In the genomic region with DNA sequence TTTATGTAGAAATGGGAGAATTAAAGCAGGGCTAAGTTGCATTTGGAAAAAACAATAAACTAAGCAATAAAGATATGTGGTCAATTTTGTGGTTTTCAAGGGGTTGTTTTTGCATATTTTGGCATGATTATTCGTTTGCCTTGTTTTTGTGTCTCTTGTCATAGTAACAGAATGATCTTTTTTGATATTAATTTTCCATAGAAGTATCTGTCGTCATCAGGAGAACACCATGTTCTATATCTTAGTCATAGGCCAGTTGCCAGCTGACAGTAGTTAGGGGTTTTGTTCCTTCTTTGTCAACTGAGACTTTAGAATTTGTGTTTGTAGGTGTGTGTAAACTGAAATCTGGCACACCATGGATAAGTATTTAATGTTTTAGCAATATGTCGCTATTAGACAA, we compare ENCODE assay signal across 31 cellular contexts.
"Had no signal": no experiment of that assay in that cellular context is flagged by ENCODE, and none has a peak within 500 bp of the region (broad histone marks: within the 10 kb centered on the region; RNA-seq: fewer than 3 reads in every experiment).

No MANE protein-coding gene starts in this region.

- H3K27ac ChIP-seq: body of pancreas, colonic mucosa had no signal

- H3K27ac Mint-ChIP-seq: activated CD4-positive, alpha-beta memory T cell treated with anti-CD3 and anti-CD28 coated beads for 36 hours; activated CD4-positive, alpha-beta T cell treated with anti-CD3 and anti-CD28 coated beads for 36 hours; activated CD4-positive, alpha-beta T cell treated with anti-CD3 and anti-CD28 coated beads, Interleukin-2, amount 10 ng/mL, durations not matched to agents 24 days and 14 days; activated CD8-positive, alpha-beta memory T cell treated with anti-CD3 and anti-CD28 coated beads, Interleukin-2, amount 10 ng/mL, durations not matched to agents 7 days and 5 days; activated CD8-positive, alpha-beta T cell treated with anti-CD3 and anti-CD28 coated beads, Interleukin-2, amount 10 ng/mL, durations not matched to agents 7 days and 5 days; activated naive CD4-positive, alpha-beta T cell treated with anti-CD3 and anti-CD28 coated beads for 36 hours; activated naive CD4-positive, alpha-beta T cell treated with anti-CD3 and anti-CD28 coated beads, Interleukin-2, amount 50 U/mL, for 72 hours; activated naive CD8-positive, alpha-beta T cell treated with anti-CD3 and anti-CD28 coated beads, Interleukin-2, amount 10 ng/mL, durations not matched to agents 7 days and 5 days; activated T-helper 1 cell treated with anti-CD3 and anti-CD28 coated beads, Interleukin-12 subunit alpha, Interleukin-12 subunit beta, Interleukin-2, Interleukin-4 antibody, amounts not matched to agents 30 ng/mL and 10 ng/mL and 1 ng/mL, durations not matched to agents 14 hours and 24 hours and 36 hours; activated T-helper 2 cell treated with anti-CD3 and anti-CD28 coated beads, Interferon-gamma antibody, Interleukin-2, Interleukin-4, amounts not matched to agents 10 μg/mL and 5 μg/mL and 100 μg/mL, durations not matched to agents 14 hours and 24 hours and 36 hours; T-helper 17 cell; T-helper 2 cell treated with Interferon-gamma antibody and Interleukin-4, amounts not matched to agents 5 μg/mL and 100 μg/mL, for 36 hours had no signal

- H3K4me3 Mint-ChIP-seq: activated CD4-positive, alpha-beta memory T cell treated with anti-CD3 and anti-CD28 coated beads for 36 hours; activated CD4-positive, alpha-beta T cell treated with anti-CD3 and anti-CD28 coated beads for 36 hours; activated CD4-positive, alpha-beta T cell treated with anti-CD3 and anti-CD28 coated beads, Interleukin-2, amount 10 ng/mL, durations not matched to agents 24 days and 14 days; activated CD8-positive, alpha-beta memory T cell treated with anti-CD3 and anti-CD28 coated beads, Interleukin-2, amount 10 ng/mL, durations not matched to agents 7 days and 5 days; activated CD8-positive, alpha-beta T cell treated with anti-CD3 and anti-CD28 coated beads, Interleukin-2, amount 10 ng/mL, durations not matched to agents 7 days and 5 days; activated naive CD4-positive, alpha-beta T cell treated with anti-CD3 and anti-CD28 coated beads for 36 hours; activated naive CD8-positive, alpha-beta T cell treated with anti-CD3 and anti-CD28 coated beads, Interleukin-2, amount 10 ng/mL, durations not matched to agents 7 days and 5 days; activated T-helper 1 cell treated with anti-CD3 and anti-CD28 coated beads, Interleukin-12 subunit alpha, Interleukin-12 subunit beta, Interleukin-2, Interleukin-4 antibody, amounts not matched to agents 30 ng/mL and 10 ng/mL and 1 ng/mL, durations not matched to agents 14 hours and 24 hours and 36 hours; T-helper 17 cell; T-helper 2 cell treated with Interferon-gamma antibody and Interleukin-4, amounts not matched to agents 5 μg/mL and 100 μg/mL, for 36 hours had no signal

- H3K36me3 Mint-ChIP-seq: activated CD4-positive, alpha-beta memory T cell treated with anti-CD3 and anti-CD28 coated beads for 36 hours; activated CD8-positive, alpha-beta memory T cell treated with anti-CD3 and anti-CD28 coated beads, Interleukin-2, amount 10 ng/mL, durations not matched to agents 7 days and 5 days; activated naive CD4-positive, alpha-beta T cell treated with anti-CD3 and anti-CD28 coated beads, Interleukin-2, amount 50 U/mL, for 72 hours; activated naive CD8-positive, alpha-beta T cell treated with anti-CD3 and anti-CD28 coated beads, Interleukin-2, amount 10 ng/mL, durations not matched to agents 7 days and 5 days had no signal

- H3K27me3 ChIP-seq: body of pancreas, colonic mucosa had no signal

- H3K4me3 ChIP-seq: body of pancreas, colonic mucosa had no signal

- H3K4me1 ChIP-seq: body of pancreas, colonic mucosa had no signal

- H3K36me3 ChIP-seq: colonic mucosa had no signal

- H3K9me3 ChIP-seq: body of pancreas, colonic mucosa had no signal

- H3K4me1 Mint-ChIP-seq: activated CD4-positive, alpha-beta T cell treated with anti-CD3 and anti-CD28 coated beads for 36 hours; activated CD4-positive, alpha-beta T cell treated with anti-CD3 and anti-CD28 coated beads, Interleukin-2, amount 10 ng/mL, durations not matched to agents 24 days and 14 days; activated CD8-positive, alpha-beta memory T cell treated with anti-CD3 and anti-CD28 coated beads, Interleukin-2, amount 10 ng/mL, durations not matched to agents 7 days and 5 days; activated naive CD8-positive, alpha-beta T cell treated with anti-CD3 and anti-CD28 coated beads, Interleukin-2, amount 10 ng/mL, durations not matched to agents 7 days and 5 days; T-helper 17 cell had no signal

- H3K27me3 Mint-ChIP-seq: activated CD4-positive, alpha-beta memory T cell treated with anti-CD3 and anti-CD28 coated beads for 36 hours; activated CD4-positive, alpha-beta T cell treated with anti-CD3 and anti-CD28 coated beads for 36 hours; activated CD4-positive, alpha-beta T cell treated with anti-CD3 and anti-CD28 coated beads, Interleukin-2, amount 10 ng/mL, durations not matched to agents 24 days and 14 days; activated CD8-positive, alpha-beta memory T cell treated with anti-CD3 and anti-CD28 coated beads, Interleukin-2, amount 10 ng/mL, durations not matched to agents 7 days and 5 days; activated naive CD8-positive, alpha-beta T cell treated with anti-CD3 and anti-CD28 coated beads, Interleukin-2, amount 10 ng/mL, durations not matched to agents 7 days and 5 days; T-helper 17 cell had no signal

- FAIRE-seq: astrocyte, endometrium, frontal cortex had no signal

- DNase-seq: activated CD4-positive, alpha-beta memory T cell treated with anti-CD3 and anti-CD28 coated beads for 36 hours; activated CD4-positive, alpha-beta T cell treated with anti-CD3 and anti-CD28 coated beads for 36 hours; activated CD4-positive, alpha-beta T cell treated with anti-CD3 and anti-CD28 coated beads, Interleukin-2, amount 10 ng/mL, durations not matched to agents 24 days and 14 days; activated CD4-positive, CD25-positive, alpha-beta regulatory T cell; activated CD4-positive, CD25-positive, alpha-beta regulatory T cell treated with anti-CD3 and anti-CD28 coated beads, Interleukin-2, amount 50 U/mL, for 72 hours; activated CD8-positive, alpha-beta memory T cell treated with anti-CD3 and anti-CD28 coated beads, Interleukin-2, amount 10 ng/mL, durations not matched to agents 7 days and 5 days; activated CD8-positive, alpha-beta memory T cell treated with anti-CD3 and anti-CD28 coated beads, Interleukin-2, amount 50 U/mL, for 4 hours; activated CD8-positive, alpha-beta T cell treated with anti-CD3 and anti-CD28 coated beads, Interleukin-2, amount 10 ng/mL, durations not matched to agents 7 days and 5 days; activated effector memory CD4-positive, alpha-beta T cell treated with anti-CD3 and anti-CD28 coated beads, Interleukin-2, amount 50 U/mL, for 16 hours; activated naive CD4-positive, alpha-beta T cell treated with anti-CD3 and anti-CD28 coated beads for 36 hours; activated naive CD8-positive, alpha-beta T cell treated with anti-CD3 and anti-CD28 coated beads, Interleukin-2, amount 10 ng/mL, durations not matched to agents 7 days and 5 days; activated T-cell treated with anti-CD3 and anti-CD28 coated beads, Interleukin-2, amount 50 U/mL, for 1 hour; activated T-cell treated with anti-CD3 and anti-CD28 coated beads, Interleukin-2, amount 50 U/mL, for 48 hours; amniotic stem cell; anterior cingulate cortex; body of pancreas; caudate nucleus; colonic mucosa; effector CD8-positive, alpha-beta T cell; foreskin fibroblast; head of caudate nucleus; T-helper 1 cell; T-helper 17 cell; T1000 had no signal
